In the genomic region with DNA sequence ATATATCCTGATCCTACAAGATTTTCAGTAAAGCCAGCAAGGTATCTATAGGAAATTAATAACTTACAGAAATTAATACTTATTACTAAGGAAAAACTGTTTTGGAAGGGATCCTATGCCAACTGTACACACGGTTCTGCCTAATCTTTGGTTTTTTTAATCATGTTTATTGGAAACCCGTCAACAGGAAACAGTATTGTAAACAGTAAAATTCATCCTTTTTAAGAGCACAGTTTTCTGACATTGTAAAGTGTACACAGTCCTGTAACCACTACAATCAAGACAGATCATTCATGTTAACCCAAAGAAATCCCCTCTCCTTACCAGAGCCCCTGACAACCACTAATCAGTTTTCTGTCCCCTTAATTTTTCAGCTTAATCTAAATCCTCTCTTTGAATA, we compare ENCODE assay signal across 18 cellular contexts. TPM values are rescaled to one million over a fixed set of nuclear protein-coding genes. Genes with fewer than 3 reads are reported as not detected.
DNase-seq lines count a peak whose midpoint lies in the region; ATAC-seq and TF ChIP-seq lines count a peak whose summit lies in the region.
"Had no signal": no experiment of that assay in that cellular context is flagged by ENCODE, and none has a peak within 500 bp of the region (broad histone marks: within the 10 kb centered on the region; RNA-seq: fewer than 3 reads in every experiment).

No MANE protein-coding gene starts in this region.

- H3K9ac ChIP-seq in IMR-90 (ENCODE audit: low read depth, low read length) (no peak overlapping the region), mesendoderm (ENCODE audit: low read length) (no peak overlapping the region)
- H3K9ac ChIP-seq: BLaER1 had no signal

- no peak overlapping the region; the same call in 1 of the 2 replicates for H4K5ac ChIP-seq in IMR-90 (ENCODE audit: low read depth, low read length)
- H4K5ac ChIP-seq in mesendoderm (ENCODE audit: low read length): no peak overlapping the region

- H2BK15ac ChIP-seq in IMR-90 (ENCODE audit: low read depth, low read length): peak overlapping the region; percentile 83; the same call in 1 of the 3 replicates
- peak overlapping the region; percentile 64 for H2BK15ac ChIP-seq in mesendoderm (replicated peaks; ENCODE audit: low read depth)

- no peaks in the 10 kb centered on the region for H3K36me3 ChIP-seq in IMR-90 (ENCODE audit: control insufficient read depth, insufficient read depth, low read length)
- no peaks in the 10 kb centered on the region for H3K36me3 ChIP-seq in mesendoderm (ENCODE audit: control insufficient read depth, insufficient read depth, low read length)
- H3K36me3 ChIP-seq in lower lobe of right lung: no peaks in the 10 kb centered on the region
- H3K36me3 ChIP-seq: BLaER1 had no signal

- DNase-seq in IMR-90 (no peak), fibroblast of villous mesenchyme (ENCODE audit: low read depth) (peak; percentile 51), mesendoderm (no peak), activated gamma-delta T cell treated with Interleukin-2 at 50 U/mL for 16 hours (no peak), lower lobe of right lung (no peak)
- no peak for DNase-seq in activated naive CD4-positive, alpha-beta T cell treated with anti-CD3 and anti-CD28 coated beads, Interleukin-2, amount 50 U/mL, for 16 hours
- no peak for DNase-seq in central memory CD4-positive, alpha-beta T cell
- DNase-seq: Calu3; CD4-positive, alpha-beta memory T cell; DMS79 treated with DMSO at 0.1 percent for 48 hours; GF-D8; GOT3; H7; HFFc6 had no signal

- H4K8ac ChIP-seq in IMR-90 (ENCODE audit: low read depth in 2 of 2, low read length in 2 of 2) (no peak overlapping the region), mesendoderm (ENCODE audit: low read depth, low read length) (no peak overlapping the region)

- H3K4me2 ChIP-seq in IMR-90 (ENCODE audit: low read depth, low read length) (no peak overlapping the region), mesendoderm (ENCODE audit: low read length) (no peak overlapping the region)
- H3K4me2 ChIP-seq: BLaER1 had no signal

- TF ChIP-seq RAD21 in IMR-90 (IDR thresholded peaks at IDR 0.05; ENCODE audit: low read length): no peak

- H3K9me3 ChIP-seq in IMR-90 (ENCODE audit: control insufficient read depth, insufficient read depth, low read length): no peaks in the 10 kb centered on the region
- H3K9me3 ChIP-seq in lower lobe of right lung: no peaks in the 10 kb centered on the region
- H3K9me3 ChIP-seq: BLaER1 had no signal

- TF ChIP-seq CTCF in IMR-90 (conservative IDR thresholded peaks at IDR 0.05; ENCODE audit: low read depth, low read length) (no peak), fibroblast of villous mesenchyme (IDR thresholded peaks at IDR 0.05; ENCODE audit: insufficient read depth, low read depth, low read length) (no peak), lower lobe of right lung (IDR thresholded peaks at IDR 0.05) (no peak)

- peak overlapping the region; percentile 53; the same call in 1 of the 2 replicates for H3K4ac ChIP-seq in IMR-90 (ENCODE audit: low read depth, low read length)
- H3K4ac ChIP-seq in mesendoderm (ENCODE audit: low read depth, low read length): peak overlapping the region; percentile 91

- H2AFZ ChIP-seq in IMR-90 (replicated peaks; ENCODE audit: low read length, poor library complexity): peak overlapping the region; percentile 63

- intact Hi-C loops in IMR-90 (cut with micrococcal nuclease) (no loop called here), lower lobe of right lung (cut with DNase I) (no loop called here)

- no peak overlapping the region for H3K4me3 ChIP-seq in IMR-90 (ENCODE audit: insufficient read depth, low read depth, low read length)
- no peak overlapping the region for H3K4me3 ChIP-seq in fibroblast of villous mesenchyme (ENCODE audit: low read depth, low read length)
- H3K4me3 ChIP-seq in mesendoderm (ENCODE audit: low read length): no peak overlapping the region
- no peak overlapping the region for H3K4me3 ChIP-seq in lower lobe of right lung
- H3K4me3 ChIP-seq: BLaER1 had no signal

- H3K18ac ChIP-seq in IMR-90 (ENCODE audit: low read depth, low read length) (peak overlapping the region; percentile 76), mesendoderm (ENCODE audit: low read length) (no peak overlapping the region)

- H3K27me3 ChIP-seq in IMR-90 (ENCODE audit: control insufficient read depth, insufficient read depth, low read length) (no peaks in the 10 kb centered on the region; the same call in 1 of the 2 replicates), mesendoderm (ENCODE audit: insufficient read depth, low read length, poor library complexity) (no peaks in the 10 kb centered on the region), lower lobe of right lung (ENCODE audit: low read depth) (no peaks in the 10 kb centered on the region)
- H3K27me3 ChIP-seq: BLaER1 had no signal

- H3K4me1 ChIP-seq in IMR-90 (ENCODE audit: control insufficient read depth, insufficient read depth, low read length) (peaks cover 5% of the 10 kb centered on the region), mesendoderm (ENCODE audit: control insufficient read depth, low read depth, low read length) (peaks cover 7% of the 10 kb centered on the region), lower lobe of right lung (no peaks in the 10 kb centered on the region)

- POLR2A ChIA-PET in IMR-90 (lab: Charles Lee; ENCODE audit: unreplicated experiment): no interaction called here

- ATAC-seq in IMR-90 (ENCODE audit: low read depth): peak; percentile 60
- no peak for ATAC-seq in lower lobe of right lung
- ATAC-seq: HCT116 had no signal

- dilution Hi-C loops in IMR-90 (cut with HindIII; ENCODE audit: low sequenced_read_pairs, unreplicated experiment): no loop called here

- no peak overlapping the region; the same call in 1 of the 2 replicates for H2BK20ac ChIP-seq in IMR-90 (ENCODE audit: low read depth, low read length)

- no peaks in the 10 kb centered on the region for H4K20me1 ChIP-seq in IMR-90 (ENCODE audit: insufficient read depth, low read length)
- H4K20me1 ChIP-seq: BLaER1 had no signal

- H3K79me1 ChIP-seq in IMR-90 (ENCODE audit: low read depth in 1 of 2, low read length in 2 of 2): no peaks in the 10 kb centered on the region
- H3K79me1 ChIP-seq in mesendoderm (ENCODE audit: low read length): peaks cover 4% of the 10 kb centered on the region

- CTCF ChIA-PET in IMR-90 (lab: Yijun Ruan, JAX): interaction anchor here (0.9 kb wide), 1 partner anchor 20 kb away, joined by 3 read pairs; no protein-coding TSS in a partner anchor

- H3K14ac ChIP-seq in IMR-90 (replicated peaks; ENCODE audit: low read depth, low read length): no peak overlapping the region

- H3K79me2 ChIP-seq in mesendoderm (ENCODE audit: control insufficient read depth, insufficient read depth, low read length): peaks cover 1% of the 10 kb centered on the region

- H3K9me1 ChIP-seq in IMR-90 (ENCODE audit: insufficient read depth, low read length): no peaks in the 10 kb centered on the region

- no peak overlapping the region for H2AK9ac ChIP-seq in IMR-90 (replicated peaks; ENCODE audit: low read depth, low read length, poor library complexity)

- H3K27ac ChIP-seq in IMR-90 (ENCODE audit: insufficient read depth, low read length): no peak overlapping the region
- H3K27ac ChIP-seq in mesendoderm (ENCODE audit: low read depth, low read length): no peak overlapping the region
- H3K27ac ChIP-seq in lower lobe of right lung: no peak overlapping the region
- H3K27ac ChIP-seq: BLaER1 had no signal

- no TSS peak for BruUV-seq in IMR-90 (replicated peaks; lab: Mats Ljungman, UMichigan)

- H2AK5ac ChIP-seq in IMR-90 (ENCODE audit: low read depth, low read length): no peak overlapping the region
- no peak overlapping the region for H2AK5ac ChIP-seq in mesendoderm (ENCODE audit: low read length)

- no peak overlapping the region; the same call in 1 of the 2 replicates for H4K91ac ChIP-seq in IMR-90 (ENCODE audit: insufficient read depth, low read depth, low read length)

- no peak overlapping the region for H2BK5ac ChIP-seq in IMR-90 (ENCODE audit: low read depth, low read length, poor library complexity, severe bottlenecking)
- no peak overlapping the region for H2BK5ac ChIP-seq in mesendoderm (ENCODE audit: low read length)

- no peak for TF ChIP-seq POLR2A in IMR-90 (IDR thresholded peaks at IDR 0.05; ENCODE audit: low read depth, low read length)

- H2BK120ac ChIP-seq in IMR-90 (ENCODE audit: low read depth, low read length) (peak overlapping the region; percentile 62; the same call in 1 of the 2 replicates), mesendoderm (ENCODE audit: low read depth, low read length) (no peak overlapping the region)

- H3K56ac ChIP-seq in IMR-90 (ENCODE audit: extremely low read depth, insufficient read depth, low read length): no peak overlapping the region
- no peak overlapping the region for H3K56ac ChIP-seq in mesendoderm (ENCODE audit: low read length)

- WGBS in IMR-90 (ENCODE audit: extremely low coverage in 2 of 2, insufficient read length in 1 of 2), 2 experiments: no CpG with 5 or more reads among the region's 2 CpGs
- no CpG with 5 or more reads among the region's 2 CpGs for WGBS in mesendoderm (ENCODE audit: extremely low coverage, insufficient coverage, low lambda C conversion rate)

- in situ Hi-C loops in IMR-90 (cut with MboI; ENCODE audit: low sequenced_read_pairs): no loop called here

- H3K23ac ChIP-seq in IMR-90 (ENCODE audit: low read depth, low read length) (no peak overlapping the region), mesendoderm (ENCODE audit: low read length) (no peak overlapping the region)

TF ChIP-seq in IMR-90, 13 proteins besides CTCF, POLR2A, EP300 and RAD21:
- TF ChIP-seq NFE2L2 (IDR thresholded peaks at IDR 0.05; ENCODE audit: low read depth, low read length): no peak

RNA-seq across cellular contexts. Expression of a gene that starts 9.9 kb away (rescaled TPM):
- 1.1 and 1.4 TPM in 2 replicates for total RNA-seq in IMR-90 (2012; rRNA removed)
- 0.27 and 0.50 TPM in 2 replicates for polyA plus RNA-seq in IMR-90 (2012; rRNA removed)
- 0.14 and 0.22 TPM in 2 replicates for polyA plus RNA-seq in IMR-90 (2012; cell fraction: cytosol; rRNA removed)
- 0.15 and 0.34 TPM in 2 replicates for polyA plus RNA-seq in IMR-90 (2012; cell fraction: nucleus; rRNA removed; ENCODE audit: low replicate concordance)
- total RNA-seq in fibroblast of villous mesenchyme: 2.2 and 3.5 TPM in 2 replicates
- 19.2 TPM for polyA plus RNA-seq in mesendoderm (2013, experiment 1 of 2)
- polyA plus RNA-seq in mesendoderm (2013, experiment 2 of 2): 19.5 TPM
- 9.1 TPM for total RNA-seq in lower lobe of right lung
- polyA plus RNA-seq: CD14-positive monocyte, IgD-negative memory B cell had no signal
